ENCODE assay signal across 28 cellular contexts in genomic region chr3:45130476-45130875, GRCh38. TPM values are rescaled to one million over a fixed set of nuclear protein-coding genes. Genes with fewer than 3 reads are reported as not detected.
"Had no signal": no experiment of that assay in that cellular context is flagged by ENCODE, and none has a peak within 500 bp of the region (broad histone marks: within the 10 kb centered on the region; RNA-seq: fewer than 3 reads in every experiment).

No MANE protein-coding gene starts in this region.

- H3K4me1 ChIP-seq: ascending aorta had no signal

- H3K36me3 ChIP-seq: ascending aorta, Peyer's patch had no signal

- DNase-seq: activated B cell treated with CpG ODN at 0.5 μM for 24 hours; activated CD4-positive, alpha-beta T cell treated with anti-CD3 and anti-CD28 coated beads for 1 hour; activated CD4-positive, alpha-beta T cell treated with anti-CD3 and anti-CD28 coated beads, Interleukin-2, amount 10 ng/mL, durations not matched to agents 24 days and 14 days; activated CD4-positive, alpha-beta T cell treated with anti-CD3 and anti-CD28 coated beads, Interleukin-2, amount 50 U/mL, for 48 hours; activated CD8-positive, alpha-beta memory T cell treated with anti-CD3 and anti-CD28 coated beads, Interleukin-2, amount 10 ng/mL, durations not matched to agents 7 days and 5 days; activated effector memory CD4-positive, alpha-beta T cell treated with anti-CD3 and anti-CD28 coated beads, Interleukin-2, amount 50 U/mL, for 16 hours; activated naive CD4-positive, alpha-beta T cell treated with Interleukin-2 at 50 U/mL for 16 hours; activated naive CD8-positive, alpha-beta T cell treated with anti-CD3 and anti-CD28 coated beads, Interleukin-2, amount 50 U/mL, for 24 hours; activated T-cell treated with anti-CD3 and anti-CD28 coated beads, Interleukin-2, amount 50 U/mL, for 24 hours; amniotic stem cell; body of pancreas; central memory CD4-positive, alpha-beta T cell; KG1; NCI-H1092; NCI-H1417; NCI-H1930; NCI-H2171; NCI-H2227 treated with DMSO at 0.1 percent for 48 hours; NCI-H526; NCI-H82; Peyer's patch; SHP77 treated with DMSO at 0.1 percent for 48 hours; T-helper 17 cell; T1000 had no signal

- H3K4me3 ChIP-seq: ascending aorta, body of pancreas, Peyer's patch had no signal

- H3K9me3 ChIP-seq: ascending aorta, body of pancreas, Peyer's patch had no signal

- ATAC-seq: activated CD8-positive, alpha-beta memory T cell treated with anti-CD3 and anti-CD28 coated beads, Interleukin-2, amount 10 ng/mL, durations not matched to agents 7 days and 5 days; activated naive CD4-positive, alpha-beta T cell treated with anti-CD3 and anti-CD28 coated beads, Interleukin-2, amount 50 U/mL, for 72 hours; activated naive CD8-positive, alpha-beta T cell treated with anti-CD3 and anti-CD28 coated beads, Interleukin-2, amount 50 U/mL, for 24 hours; body of pancreas; T-helper 17 cell had no signal

- H3K27ac ChIP-seq: ascending aorta, body of pancreas, Peyer's patch had no signal

- H3K27me3 ChIP-seq: ascending aorta, body of pancreas, Peyer's patch had no signal

RNA-seq across cellular contexts. Expression of gene CDCP1, which starts 15.7 kb away (rescaled TPM):
- total RNA-seq: activated B cell treated with CpG ODN at 0.5 μM for 24 hours, OCI-LY7, SK-MEL-5 had no signal
